In genomic region chr15:40136470-40136869, GRCh38 we compare ENCODE assay signal across 13 cellular contexts.
"Had no signal": no experiment of that assay in that cellular context is flagged by ENCODE, and none has a peak within 500 bp of the region (broad histone marks: within the 10 kb centered on the region; RNA-seq: fewer than 3 reads in every experiment).

No MANE protein-coding gene starts in this region.

- H3K4me3 ChIP-seq: heart right ventricle, mucosa of descending colon, psoas muscle, smooth muscle cell had no signal

- H3K27ac ChIP-seq: heart right ventricle, psoas muscle had no signal

- H3K4me2 ChIP-seq: smooth muscle cell had no signal

- H3K9me3 ChIP-seq: heart right ventricle, mucosa of descending colon, psoas muscle had no signal

- ATAC-seq: left lobe of liver, mucosa of descending colon had no signal

- H3K27me3 Mint-ChIP-seq: type B pancreatic cell had no signal

- H3K4me1 ChIP-seq: heart right ventricle, psoas muscle had no signal

- DNase-seq: foreskin melanocyte; heart right ventricle; hypothalamus; mucosa of descending colon; occipital lobe; psoas muscle; stimulated activated CD4-positive, alpha-beta T cell treated with anti-CD3 and anti-CD28 coated beads, Interleukin-2, amount 100 ng/mL, for 48 hours; stimulated activated naive CD4-positive, alpha-beta T cell treated with Interleukin-2 at 50 U/mL for 16 hours had no signal

- H3K9me3 Mint-ChIP-seq: nephron, type B pancreatic cell had no signal

- H3K36me3 Mint-ChIP-seq: type B pancreatic cell had no signal

- H3K4me1 Mint-ChIP-seq: nephron had no signal

- H3K36me3 ChIP-seq: heart right ventricle had no signal

- FAIRE-seq: islet of Langerhans had no signal

- H3K27ac Mint-ChIP-seq: nephron, type B pancreatic cell had no signal

- H3K4me3 Mint-ChIP-seq: nephron, type B pancreatic cell had no signal
